In genomic region chr16:22162658-22163009, GRCh38 we compare ENCODE assay signal across 1 cellular context.
TF ChIP-seq lines count a peak whose summit lies in the region.

No MANE protein-coding gene starts in this region.

TF ChIP-seq in GM23338, 12 proteins besides CTCF, POLR2A, EP300 and RAD21 (continued from another document):
- TF ChIP-seq REST (IDR thresholded peaks at IDR 0.05; ENCODE audit: unreplicated experiment), result no peak
